ENCODE assay signal across 13 cellular contexts in genomic region chr10:34049887-34050286, GRCh38.
A peak's percentile ranks its signal among the peaks of the same experiment; 100 is the strongest.
DNase-seq lines count a peak whose midpoint lies in the region; TF ChIP-seq lines count a peak whose summit lies in the region.
"Had no signal": no experiment of that assay in that cellular context is flagged by ENCODE, and none has a peak within 500 bp of the region (broad histone marks: within the 10 kb centered on the region; RNA-seq: fewer than 3 reads in every experiment).

No MANE protein-coding gene starts in this region.

- H3K9me3 ChIP-seq in adipocyte (ENCODE audit: control insufficient read depth, low read length) (no peaks in the 10 kb centered on the region), colonic mucosa (no peaks in the 10 kb centered on the region)
- H3K9me3 ChIP-seq: thyroid gland had no signal

- CTCF ChIA-PET in activated CD4-positive, alpha-beta memory T cell treated with anti-CD3 and anti-CD28 coated beads for 36 hours (lab: Charles Lee), result no interaction called here
- CTCF ChIA-PET in activated CD4-positive, alpha-beta memory T cell treated with anti-CD3 and anti-CD28 coated beads, Interleukin-2, amount 10 ng/mL, durations not matched to agents 7 days and 5 days (lab: Charles Lee), result no interaction called here

- peak; percentile 61 for DNase-seq in activated CD4-positive, alpha-beta memory T cell treated with anti-CD3 and anti-CD28 coated beads for 36 hours
- no peak for DNase-seq in activated CD4-positive, alpha-beta memory T cell treated with anti-CD3 and anti-CD28 coated beads, Interleukin-2, amount 10 ng/mL, durations not matched to agents 7 days and 5 days
- peak; percentile 79 for DNase-seq in adipocyte (ENCODE audit: low read depth)
- DNase-seq in kidney glomerular epithelial cell (lab: John Stamatoyannopoulos, UW), result peak; percentile 39
- peak in 2 of 3 donors; percentile 8 to 12 for DNase-seq in stimulated activated CD4-positive, alpha-beta T cell treated with anti-CD3 and anti-CD28 coated beads, TNF-alpha, amount 100 ng/mL, for 48 hours (ENCODE audit: low read depth in 3 of 3)
- no peak for DNase-seq in NCI-H187 (lab: John Stamatoyannopoulos, UW)
- no peak for DNase-seq in colonic mucosa
- no peak for DNase-seq in DMS79 (lab: John Stamatoyannopoulos, UW)
- DNase-seq: HCEC 1CT, NCI-H526 treated with DMSO at 0.1 percent for 48 hours, thyroid gland had no signal

- intact Hi-C loops in activated CD4-positive, alpha-beta memory T cell treated with anti-CD3 and anti-CD28 coated beads for 36 hours (cut with micrococcal nuclease), result loop anchor here (5.0 kb wide), 1 partner anchor 72 kb away; no protein-coding TSS in a partner anchor
- intact Hi-C loops in colonic mucosa (cut with DNase I), result no loop called here

- H3K4me1 Mint-ChIP-seq in activated CD4-positive, alpha-beta memory T cell treated with anti-CD3 and anti-CD28 coated beads for 36 hours (ENCODE audit: low read depth), result peaks cover 16% of the 10 kb centered on the region
- no peaks in the 10 kb centered on the region for H3K4me1 Mint-ChIP-seq in activated CD4-positive, alpha-beta memory T cell treated with anti-CD3 and anti-CD28 coated beads, Interleukin-2, amount 10 ng/mL, durations not matched to agents 7 days and 5 days
- H3K4me1 Mint-ChIP-seq: B cell had no signal

- no peak overlapping the region for H3K9ac ChIP-seq in adipocyte (ENCODE audit: low read length)
- H3K9ac ChIP-seq in colonic mucosa (ENCODE audit: low read depth in 2 of 2, low read length in 2 of 2), result no peak overlapping the region

- peaks cover 17% of the 10 kb centered on the region for H3K27me3 Mint-ChIP-seq in activated CD4-positive, alpha-beta memory T cell treated with anti-CD3 and anti-CD28 coated beads for 36 hours
- H3K27me3 Mint-ChIP-seq in activated CD4-positive, alpha-beta memory T cell treated with anti-CD3 and anti-CD28 coated beads, Interleukin-2, amount 10 ng/mL, durations not matched to agents 7 days and 5 days, result no peaks in the 10 kb centered on the region
- H3K27me3 Mint-ChIP-seq: B cell had no signal

- no peak for TF ChIP-seq CTCF in colonic mucosa (IDR thresholded peaks at IDR 0.05)

- POLR2A ChIA-PET in activated CD4-positive, alpha-beta memory T cell treated with anti-CD3 and anti-CD28 coated beads for 36 hours (lab: Charles Lee), result no interaction called here
- POLR2A ChIA-PET in activated CD4-positive, alpha-beta memory T cell treated with anti-CD3 and anti-CD28 coated beads, Interleukin-2, amount 10 ng/mL, durations not matched to agents 7 days and 5 days (lab: Charles Lee), result no interaction called here

- H3K27ac Mint-ChIP-seq in activated CD4-positive, alpha-beta memory T cell treated with anti-CD3 and anti-CD28 coated beads for 36 hours, result no peak overlapping the region
- no peak overlapping the region for H3K27ac Mint-ChIP-seq in activated CD4-positive, alpha-beta memory T cell treated with anti-CD3 and anti-CD28 coated beads, Interleukin-2, amount 10 ng/mL, durations not matched to agents 7 days and 5 days
- H3K27ac Mint-ChIP-seq: B cell; dendritic cell treated with granulocyte-macrophage colony-stimulating factor and Interleukin-4, amounts not matched to agents 40 ng/mL and 50 ng/mL, for 4 days had no signal

- H3K9me3 Mint-ChIP-seq in activated CD4-positive, alpha-beta memory T cell treated with anti-CD3 and anti-CD28 coated beads for 36 hours, result peaks cover 2% of the 10 kb centered on the region
- H3K9me3 Mint-ChIP-seq in activated CD4-positive, alpha-beta memory T cell treated with anti-CD3 and anti-CD28 coated beads, Interleukin-2, amount 10 ng/mL, durations not matched to agents 7 days and 5 days, result peaks cover 5% of the 10 kb centered on the region

- H3K27me3 ChIP-seq in adipocyte (replicated peaks; ENCODE audit: control insufficient read depth, insufficient read depth, low read length) (no peaks in the 10 kb centered on the region), colonic mucosa (no peaks in the 10 kb centered on the region)
- H3K27me3 ChIP-seq: thyroid gland had no signal

- H3K36me3 ChIP-seq in adipocyte (ENCODE audit: control insufficient read depth, insufficient read depth, low read length, severe bottlenecking) (no peaks in the 10 kb centered on the region), colonic mucosa (no peaks in the 10 kb centered on the region)
- H3K36me3 ChIP-seq: thyroid gland had no signal

- no peak overlapping the region for H3K27ac ChIP-seq in colonic mucosa
- H3K27ac ChIP-seq: thyroid gland had no signal

- no peaks in the 10 kb centered on the region for H3K36me3 Mint-ChIP-seq in activated CD4-positive, alpha-beta memory T cell treated with anti-CD3 and anti-CD28 coated beads for 36 hours
- H3K36me3 Mint-ChIP-seq in activated CD4-positive, alpha-beta memory T cell treated with anti-CD3 and anti-CD28 coated beads, Interleukin-2, amount 10 ng/mL, durations not matched to agents 7 days and 5 days (ENCODE audit: low read depth), result no peaks in the 10 kb centered on the region

- no peak overlapping the region for H3K4me3 Mint-ChIP-seq in activated CD4-positive, alpha-beta memory T cell treated with anti-CD3 and anti-CD28 coated beads for 36 hours
- H3K4me3 Mint-ChIP-seq in activated CD4-positive, alpha-beta memory T cell treated with anti-CD3 and anti-CD28 coated beads, Interleukin-2, amount 10 ng/mL, durations not matched to agents 7 days and 5 days, result no peak overlapping the region
- H3K4me3 Mint-ChIP-seq: B cell; dendritic cell treated with granulocyte-macrophage colony-stimulating factor and Interleukin-4, amounts not matched to agents 40 ng/mL and 50 ng/mL, for 4 days had no signal

- no peaks in the 10 kb centered on the region for H3K4me1 ChIP-seq in adipocyte (ENCODE audit: control insufficient read depth, insufficient read depth, low read length)
- no peaks in the 10 kb centered on the region for H3K4me1 ChIP-seq in colonic mucosa
- H3K4me1 ChIP-seq: thyroid gland had no signal

- H3K4me3 ChIP-seq in adipocyte (ENCODE audit: low read length) (no peak overlapping the region), colonic mucosa (no peak overlapping the region)
- H3K4me3 ChIP-seq: thyroid gland had no signal

Comparison
In these comparisons a context has a peak if more than half of its experiments do, and no peak if none do; other contexts are left out.
1. DNase-seq: peak in activated CD4-positive, alpha-beta memory T cell treated with anti-CD3 and anti-CD28 coated beads for 36 hours (single experiment), adipocyte (single experiment), kidney glomerular epithelial cell (single experiment) and stimulated activated CD4-positive, alpha-beta T cell treated with anti-CD3 and anti-CD28 coated beads, TNF-alpha, amount 100 ng/mL, for 48 hours (2 of 3); none in activated CD4-positive, alpha-beta memory T cell treated with anti-CD3 and anti-CD28 coated beads, Interleukin-2, amount 10 ng/mL, durations not matched to agents 7 days and 5 days (single experiment), NCI-H187 (0 of 2), colonic mucosa (single experiment) and DMS79 (single experiment).